Comparison of ENCODE assay signal across 8 cellular contexts in genomic region chr14:52068741-52069616, GRCh38. TPM values are rescaled to one million over a fixed set of nuclear protein-coding genes. Genes with fewer than 3 reads are reported as not detected.
DNase-seq lines count a peak whose midpoint lies in the region; ATAC-seq and TF ChIP-seq lines count a peak whose summit lies in the region.

Gene NID2 (minus strand): TSS chr14:52069059. CDS start chr14:52068994, 65 bp downstream.

- peaks cover 0 to 23% (median 0%) of the 10 kb centered on the region in 11 experiments; a peak in 7 of 22 replicates for H3K36me3 ChIP-seq in BLaER1 treated with 17β-estradiol and CSF1 and Interleukin-3, amounts not matched to agents 10 nM and 100 nM
- no peaks in the 10 kb centered on the region for H3K36me3 ChIP-seq in effector memory CD4-positive, alpha-beta T cell (ENCODE audit: control insufficient read depth, insufficient read depth, low read length)

- peaks cover 0 to 41% (median 0%) of the 10 kb centered on the region in 11 experiments; a peak in 7 of 22 replicates for H3K27me3 ChIP-seq in BLaER1 treated with 17β-estradiol and CSF1 and Interleukin-3, amounts not matched to agents 10 nM and 100 nM
- H3K27me3 ChIP-seq in effector memory CD4-positive, alpha-beta T cell (replicated peaks; ENCODE audit: control insufficient read depth, insufficient read depth, low read length, poor library complexity, severe bottlenecking): peaks cover 12% of the 10 kb centered on the region

- ATAC-seq in HG03108 (IDR thresholded peaks at IDR 0.05; ENCODE audit: unreplicated experiment): no peak

- peaks cover 1 to 6% (median 4%) of the 10 kb centered on the region in 11 experiments; a peak in 20 of 22 replicates for H3K9me3 ChIP-seq in BLaER1 treated with 17β-estradiol and CSF1 and Interleukin-3, amounts not matched to agents 10 nM and 100 nM (replicated peaks in 1 of 11)
- no peaks in the 10 kb centered on the region for H3K9me3 ChIP-seq in effector memory CD4-positive, alpha-beta T cell (ENCODE audit: control insufficient read depth, low read length)

- TF ChIP-seq CTCF in lower leg skin (IDR thresholded peaks at IDR 0.05): no peak

- H3K4me3 ChIP-seq in BLaER1 treated with 17β-estradiol and CSF1 and Interleukin-3, amounts not matched to agents 10 nM and 100 nM: peak within 1 kb of the TSS; percentile 57 to 84 (median 74)
- H3K4me3 ChIP-seq in effector memory CD4-positive, alpha-beta T cell (ENCODE audit: insufficient read depth, low read depth, low read length, poor library complexity, severe bottlenecking): peak within 1 kb of the TSS; percentile 64
- H3K4me3 ChIP-seq in lower leg skin (ENCODE audit: low read depth, poor library complexity, severe bottlenecking): peak within 1 kb of the TSS; percentile 43

- peak within 1 kb of the TSS; percentile 31 to 88 (median 73) for H3K9ac ChIP-seq in BLaER1 treated with 17β-estradiol and CSF1 and Interleukin-3, amounts not matched to agents 10 nM and 100 nM

- intact Hi-C loops in lower leg skin (cut with DNase I; ENCODE audit: low total_unique reads): no loop called here

- no peaks in the 10 kb centered on the region; a peak in 1 of 22 replicates for H4K20me1 ChIP-seq in BLaER1 treated with 17β-estradiol and CSF1 and Interleukin-3, amounts not matched to agents 10 nM and 100 nM

- peak within 1 kb of the TSS; percentile 93 to 100 (median 98) for H3K4me2 ChIP-seq in BLaER1 treated with 17β-estradiol and CSF1 and Interleukin-3, amounts not matched to agents 10 nM and 100 nM

- TF ChIP-seq POLR2A in lower leg skin (IDR thresholded peaks at IDR 0.05): no peak

- peaks cover 33 to 76% (median 64%) of the 10 kb centered on the region in 10 experiments for H3K4me1 ChIP-seq in BLaER1 treated with 17β-estradiol and CSF1 and Interleukin-3, amounts not matched to agents 10 nM and 100 nM
- peaks cover 21% of the 10 kb centered on the region for H3K4me1 ChIP-seq in effector memory CD4-positive, alpha-beta T cell (ENCODE audit: control insufficient read depth, insufficient read depth, low read length, poor library complexity, severe bottlenecking)

- 0 to 4% methylated on average over 50 to 56 of the region's 75 CpGs for WGBS in lower leg skin, 2 donors

- peak within 1 kb of the TSS in 9 of 11 experiments; percentile 49 to 82 (median 69); a peak in 18 of 22 replicates for H3K27ac ChIP-seq in BLaER1 treated with 17β-estradiol and CSF1 and Interleukin-3, amounts not matched to agents 10 nM and 100 nM
- H3K27ac ChIP-seq in effector memory CD4-positive, alpha-beta T cell (ENCODE audit: insufficient read depth, low read length, poor library complexity, severe bottlenecking): no peak within 1 kb of the TSS

- peak; percentile 82 for DNase-seq in HK-2 (ENCODE audit: unreplicated experiment)
- DNase-seq in activated CD4-positive, alpha-beta T cell treated with anti-CD3 and anti-CD28 coated beads, Interleukin-2, amount 50 U/mL, for 1 hour: peak; percentile 17
- DNase-seq in effector memory CD4-positive, alpha-beta T cell: peak in 2 of 3 donors; percentile 12 to 20
- DNase-seq in lower leg skin (ENCODE audit: low spot score in 2 of 2): peak; percentile 59 to 95
- peak; percentile 50 for DNase-seq in stimulated activated CD4-positive, alpha-beta T cell treated with anti-CD3 and anti-CD28 coated beads, Interleukin-4, amount 100 ng/mL, for 24 hours
- DNase-seq in NCI-H2029 (lab: John Stamatoyannopoulos, UW): no peak

RNA-seq across cellular contexts. Expression of gene NID2, which starts in this region (rescaled TPM):
- 1 to 10 TPM in 2 of 4 donors, under 1 TPM in 2; 0.17 to 3.0 (median 1.1) TPM for total RNA-seq in lower leg skin
